In genomic region chr5:68739752-68740151, GRCh38 we compare ENCODE assay signal across 13 cellular contexts.
DNase-seq lines count a peak whose midpoint lies in the region; ATAC-seq lines count a peak whose summit lies in the region.
"Had no signal": no experiment of that assay in that cellular context is flagged by ENCODE, and none has a peak within 500 bp of the region (broad histone marks: within the 10 kb centered on the region; RNA-seq: fewer than 3 reads in every experiment).

No MANE protein-coding gene starts in this region.

- in situ Hi-C loops in ACHN (cut with HindIII; ENCODE audit: low pct_ligation_motif_present, low pct_unique_long_range_greater_than_20kb, low sequenced_read_pairs), result no loop called here

- no peaks in the 10 kb centered on the region for H3K9me3 Mint-ChIP-seq in effector memory CD8-positive, alpha-beta T cell
- H3K9me3 Mint-ChIP-seq: activated naive CD4-positive, alpha-beta T cell treated with anti-CD3 and anti-CD28 coated beads for 36 hours; stimulated activated naive CD8-positive, alpha-beta T cell treated with anti-CD3 and anti-CD28 coated beads, Interleukin-15, Interleukin-2, amounts not matched to agents 100 ng/mL and 50 ng/mL, for 24 hours had no signal

- H3K27me3 Mint-ChIP-seq in effector memory CD8-positive, alpha-beta T cell, result peaks cover 0 to 27% of the 10 kb centered on the region in 2 donors

- H3K4me1 Mint-ChIP-seq in effector memory CD8-positive, alpha-beta T cell (ENCODE audit: low read depth in 2 of 2), result peaks cover 4 to 7% of the 10 kb centered on the region in 2 donors

- no peak for DNase-seq in effector memory CD8-positive, alpha-beta T cell
- DNase-seq in sciatic nerve (ENCODE audit: low spot score) (no peak), ACHN (no peak), NCI-H187 treated with DMSO at 0.1 percent for 48 hours (lab: John Stamatoyannopoulos, UW) (no peak)
- no peak for DNase-seq in stimulated activated naive CD4-positive, alpha-beta T cell (lab: John Stamatoyannopoulos, UW)
- DNase-seq: activated naive CD4-positive, alpha-beta T cell treated with anti-CD3 and anti-CD28 coated beads for 36 hours; HCEC 1CT; hippocampal formation; OCI-M1 had no signal

- intact Hi-C loops in sciatic nerve (cut with DNase I), result no loop called here

- no peaks in the 10 kb centered on the region for H3K36me3 Mint-ChIP-seq in effector memory CD8-positive, alpha-beta T cell (ENCODE audit: insufficient read depth)

- ATAC-seq in GM18858 (IDR thresholded peaks at IDR 0.05; ENCODE audit: unreplicated experiment) (peak; percentile 75), GM21367 (IDR thresholded peaks at IDR 0.05; ENCODE audit: unreplicated experiment) (peak; percentile 71), HG03045 (IDR thresholded peaks at IDR 0.05; ENCODE audit: unreplicated experiment) (peak; percentile 86), sciatic nerve (no peak)
- peak; percentile 58 for ATAC-seq in effector memory CD8-positive, alpha-beta T cell (replicated peaks)

- no peak overlapping the region for H3K27ac Mint-ChIP-seq in effector memory CD8-positive, alpha-beta T cell
- H3K27ac Mint-ChIP-seq: activated naive CD4-positive, alpha-beta T cell treated with anti-CD3 and anti-CD28 coated beads for 36 hours; stimulated activated naive CD8-positive, alpha-beta T cell treated with anti-CD3 and anti-CD28 coated beads, Interleukin-15, Interleukin-2, amounts not matched to agents 100 ng/mL and 50 ng/mL, for 24 hours had no signal

- H3K4me3 Mint-ChIP-seq in effector memory CD8-positive, alpha-beta T cell, result no peak overlapping the region
- H3K4me3 Mint-ChIP-seq: activated naive CD4-positive, alpha-beta T cell treated with anti-CD3 and anti-CD28 coated beads for 36 hours; stimulated activated naive CD8-positive, alpha-beta T cell treated with anti-CD3 and anti-CD28 coated beads, Interleukin-15, Interleukin-2, amounts not matched to agents 100 ng/mL and 50 ng/mL, for 24 hours had no signal
